9 cellular contexts compared by ENCODE assay signal in the genomic region with DNA sequence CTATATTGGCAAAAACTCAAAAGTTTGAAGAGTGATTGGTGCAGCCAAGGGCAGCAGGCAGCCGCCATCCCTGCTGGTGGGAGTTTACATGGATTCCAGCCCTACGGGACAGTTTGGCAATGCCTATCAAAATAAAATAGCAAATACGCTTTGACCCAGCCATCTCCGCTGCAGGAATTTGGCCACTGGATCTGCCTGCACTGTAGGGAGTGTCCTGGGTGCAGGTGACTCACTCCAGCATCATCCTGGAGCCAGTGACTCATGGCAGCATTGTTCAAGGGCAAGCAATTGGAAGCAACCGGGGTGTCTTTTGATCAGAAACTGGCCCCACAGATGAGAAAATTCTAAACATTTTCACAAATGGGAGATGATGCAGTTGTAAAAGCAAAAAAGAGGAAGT. TPM values are rescaled to one million over a fixed set of nuclear protein-coding genes. Genes with fewer than 3 reads are reported as not detected.
DNase-seq lines count a peak whose midpoint lies in the region; FAIRE-seq and TF ChIP-seq lines count a peak whose summit lies in the region.
"Had no signal": no experiment of that assay in that cellular context is flagged by ENCODE, and none has a peak within 500 bp of the region (broad histone marks: within the 10 kb centered on the region; RNA-seq: fewer than 3 reads in every experiment).

No MANE protein-coding gene starts in this region.

- H3K9me3 ChIP-seq in HUES64 (ENCODE audit: insufficient read depth, low read depth, low read length), result 0 out of 2 replicates have a peak, but pooled peaks cover 6% of the 10 kb centered on the region
- no peaks in the 10 kb centered on the region for H3K9me3 ChIP-seq in mammary epithelial cell (replicated peaks; ENCODE audit: insufficient read depth, low read length)
- peaks cover 6% of the 10 kb centered on the region for H3K9me3 ChIP-seq in mesodermal cell (ENCODE audit: control insufficient read depth, low read length)
- H3K9me3 ChIP-seq in OCI-LY7 (ENCODE audit: low read length), result no peaks in the 10 kb centered on the region
- H3K9me3 ChIP-seq in kidney (ENCODE audit: control insufficient read depth in 1 of 2, low read length in 2 of 2), result peaks cover 0 to 3% of the 10 kb centered on the region in 2 donors

- peak overlapping the region; percentile 65 for H3K4me2 ChIP-seq in mammary epithelial cell (ENCODE audit: insufficient read depth, low read depth, low read length)
- no peak overlapping the region for H3K4me2 ChIP-seq in OCI-LY7 (ENCODE audit: low read length)
- H3K4me2 ChIP-seq: KMS-11 had no signal

- H3K4me1 ChIP-seq in HUES64 (ENCODE audit: insufficient read depth, low read length) (peaks cover 11% of the 10 kb centered on the region), mammary epithelial cell (ENCODE audit: insufficient read depth, low read length) (peaks cover 18% of the 10 kb centered on the region), mesodermal cell (ENCODE audit: control insufficient read depth, insufficient read depth, low read length, poor library complexity, severe bottlenecking) (peaks cover 15% of the 10 kb centered on the region), OCI-LY7 (ENCODE audit: insufficient read depth, low read length, poor library complexity, severe bottlenecking) (no peaks in the 10 kb centered on the region), kidney (ENCODE audit: control insufficient read depth in 1 of 2, insufficient read depth in 1 of 2, low read depth in 1 of 2, low read length in 2 of 2) (no peaks in the 10 kb centered on the region)

- CTCF ChIA-PET in mammary epithelial cell (lab: Charles Lee; ENCODE audit: low non-redundant PET) (no interaction called here), OCI-LY7 (lab: Charles Lee; ENCODE audit: unreplicated experiment) (no interaction called here)

- POLR2A ChIA-PET in OCI-LY7 (lab: Charles Lee), result interaction anchor here (0.6 kb wide), 1 partner anchor 425 kb away, joined by 7 read pairs; no protein-coding TSS in a partner anchor

- 60% methylated on average over 5 of the region's 5 CpGs for WGBS in HUES64
- WGBS in mammary epithelial cell (ENCODE audit: low coverage, missing lambda C conversion rate), result 0% methylated on average over 5 of the region's 5 CpGs
- 35 to 68% methylated on average over 3 to 4 of the region's 5 CpGs for WGBS in mesodermal cell (ENCODE audit: insufficient coverage in 2 of 2), 2 experiments

- TF ChIP-seq POLR2A in GM12892 (IDR thresholded peaks at IDR 0.05; ENCODE audit: low read depth, low read length), result no peak

- peak; percentile 92 for DNase-seq in AG10803 (ENCODE audit: low read depth)
- peak; percentile 95 for DNase-seq in mammary epithelial cell
- no peak for DNase-seq in GM12892 (ENCODE audit: insufficient read length)
- DNase-seq in OCI-LY7 (ENCODE audit: low spot score), result no peak
- DNase-seq in kidney, result no peak
- DNase-seq in NCI-H82 (lab: John Stamatoyannopoulos, UW), result no peak

- H3K4me3 ChIP-seq in AG10803 (ENCODE audit: low read length) (peak overlapping the region; percentile 13; the same call in 1 of the 2 replicates), HUES64 (ENCODE audit: low read length) (no peak overlapping the region), mammary epithelial cell (replicated peaks in 1 of 3; ENCODE audit: insufficient read depth in 1 of 3, low read depth in 2 of 3, low read length in 3 of 3) (no peak overlapping the region), mesodermal cell (ENCODE audit: extremely low read depth, insufficient read depth, low read length, poor library complexity, severe bottlenecking) (no peak overlapping the region), OCI-LY7 (ENCODE audit: low read depth, low read length, poor library complexity, severe bottlenecking) (no peak overlapping the region), kidney (ENCODE audit: low read length in 2 of 2) (no peak overlapping the region)

- intact Hi-C loops in mammary epithelial cell (cut with micrococcal nuclease), result no loop called here
- intact Hi-C loops in OCI-LY7 (cut with micrococcal nuclease; ENCODE audit: unreplicated experiment), result no loop called here
- intact Hi-C loops in kidney (cut with DNase I), result no loop called here

- H2AFZ ChIP-seq in mammary epithelial cell (ENCODE audit: low read depth, low read length) (peak overlapping the region; percentile 53), OCI-LY7 (ENCODE audit: low read length) (no peak overlapping the region)

- H3K9ac ChIP-seq in HUES64 (ENCODE audit: low read depth, low read length) (no peak overlapping the region), mammary epithelial cell (ENCODE audit: insufficient read depth, low read length) (no peak overlapping the region), kidney (ENCODE audit: low read length in 2 of 2) (no peak overlapping the region)
- H3K9ac ChIP-seq: KMS-11 had no signal

- H3K79me2 ChIP-seq in mammary epithelial cell (ENCODE audit: insufficient read depth, low read length) (no peaks in the 10 kb centered on the region), OCI-LY7 (ENCODE audit: insufficient read depth, low read depth, low read length) (no peaks in the 10 kb centered on the region)

- H3K27ac ChIP-seq in HUES64 (ENCODE audit: low read depth, low read length) (peak overlapping the region; percentile 5; the same call in 1 of the 2 replicates), mammary epithelial cell (ENCODE audit: insufficient read depth, low read depth, low read length) (peak overlapping the region; percentile 81), mesodermal cell (ENCODE audit: low read depth, low read length, severe bottlenecking) (peak overlapping the region; percentile 5), OCI-LY7 (ENCODE audit: low read depth, low read length, poor library complexity, severe bottlenecking) (no peak overlapping the region), kidney (ENCODE audit: low read depth in 2 of 2, low read length in 2 of 2) (no peak overlapping the region)
- H3K27ac ChIP-seq: KMS-11 had no signal

- no peaks in the 10 kb centered on the region for H3K9me2 ChIP-seq in OCI-LY7 (ENCODE audit: insufficient read depth, low read length)

- TF ChIP-seq CTCF in AG10803 (conservative IDR thresholded peaks at IDR 0.05; ENCODE audit: low read length), result no peak
- TF ChIP-seq CTCF in mammary epithelial cell (conservative IDR thresholded peaks at IDR 0.05 in 1 of 2, IDR thresholded peaks at IDR 0.05 in 1 of 2; ENCODE audit: extremely low read depth in 1 of 2, insufficient read depth in 1 of 2, low read depth in 1 of 2, low read length in 2 of 2), result no peak
- no peak for TF ChIP-seq CTCF in OCI-LY7 (conservative IDR thresholded peaks at IDR 0.05; ENCODE audit: low read length)
- no peak for TF ChIP-seq CTCF in kidney (IDR thresholded peaks at IDR 0.05; ENCODE audit: borderline replicate concordance, extremely low read depth, insufficient read depth)

- H3K36me3 ChIP-seq in HUES64 (ENCODE audit: insufficient read depth, low read length), result no peaks in the 10 kb centered on the region
- H3K36me3 ChIP-seq in mammary epithelial cell (ENCODE audit: insufficient read depth, low read length), result no peaks in the 10 kb centered on the region
- H3K36me3 ChIP-seq in mesodermal cell (ENCODE audit: control insufficient read depth, insufficient read depth, low read length), result no peaks in the 10 kb centered on the region
- H3K36me3 ChIP-seq in OCI-LY7 (ENCODE audit: insufficient read depth, low read length), result no peaks in the 10 kb centered on the region
- no peaks in the 10 kb centered on the region for H3K36me3 ChIP-seq in kidney (ENCODE audit: control insufficient read depth in 1 of 2, insufficient read depth in 2 of 2, low read length in 2 of 2)

- H3K27me3 ChIP-seq in HUES64 (ENCODE audit: insufficient read depth, low read length) (no peaks in the 10 kb centered on the region), mammary epithelial cell (ENCODE audit: insufficient read depth, low read length) (no peaks in the 10 kb centered on the region)

- BruUV-seq in mammary epithelial cell (replicated peaks; lab: Mats Ljungman, UMichigan) (TSS peak; percentile 54), OCI-LY7 (replicated peaks; lab: Mats Ljungman, UMichigan) (no TSS peak)

- H4K20me1 ChIP-seq in mammary epithelial cell (ENCODE audit: insufficient read depth, low read length) (no peaks in the 10 kb centered on the region), OCI-LY7 (ENCODE audit: insufficient read depth, low read length) (no peaks in the 10 kb centered on the region)

- dilution Hi-C loops in mammary epithelial cell (cut with HindIII; ENCODE audit: low sequenced_read_pairs), result no loop called here

- in situ Hi-C loops in mammary epithelial cell (cut with MboI; ENCODE audit: low sequenced_read_pairs in 2 of 2), result no loop called here

- no peak for FAIRE-seq in GM12892 (lab: Jason Lieb, UNC)
- no peak for FAIRE-seq in kidney (lab: Jason Lieb, UNC)

RNA-seq across cellular contexts. Expression of gene NGEF, which starts 24.6 kb away (rescaled TPM):
- 1.5 TPM for polyA plus RNA-seq in HUES64 (2013, experiment 1 of 2)
- 2.7 TPM for polyA plus RNA-seq in HUES64 (2013, experiment 2 of 2)
- total RNA-seq in mammary epithelial cell (1 to 10 TPM; 1.8 to 4.6 TPM), OCI-LY7 (2022) (0.82 TPM in 1 of 2 replicates, not detected in the other), kidney (4.8 TPM)
- polyA plus RNA-seq in mammary epithelial cell (0.71 TPM), kidney (ENCODE audit: insufficient read depth, low read depth, low replicate concordance) (5.3 TPM)
- 0.16 TPM for polyA minus RNA-seq in mammary epithelial cell
- polyA plus RNA-seq in mesodermal cell (2013, experiment 1 of 2), result 2.5 TPM
- polyA plus RNA-seq in mesodermal cell (2013, experiment 2 of 2), result 0.81 TPM
- not detected for polyA plus RNA-seq in GM12892 (2012; ENCODE audit: missing spikeins)
- not detected in 2 replicates for total RNA-seq in OCI-LY7 (2014; rRNA removed; shearing (Covaris generic))

RNA-seq across cellular contexts. Expression of gene NEU2, which starts 44.0 kb away (rescaled TPM):
- polyA plus RNA-seq in HUES64 (2013, experiment 1 of 2), result not detected
- not detected for polyA plus RNA-seq in HUES64 (2013, experiment 2 of 2)
- total RNA-seq in mammary epithelial cell, result not detected
- not detected for polyA plus RNA-seq in mammary epithelial cell
- not detected for polyA minus RNA-seq in mammary epithelial cell
- not detected for polyA plus RNA-seq in mesodermal cell (2013, experiment 1 of 2)
- polyA plus RNA-seq in mesodermal cell (2013, experiment 2 of 2), result not detected
- polyA plus RNA-seq in GM12892 (2012; ENCODE audit: missing spikeins), result not detected
- not detected in 2 replicates for total RNA-seq in OCI-LY7 (2014; rRNA removed; shearing (Covaris generic))
- total RNA-seq in OCI-LY7 (2022), result not detected in 2 replicates
- total RNA-seq in kidney, result not detected
- not detected for polyA plus RNA-seq in kidney (ENCODE audit: insufficient read depth, low read depth, low replicate concordance)

Comparison
In these comparisons a context has a peak if more than half of its experiments do, and no peak if none do; other contexts are left out.
1. DNase-seq: peak in AG10803 (single experiment) and mammary epithelial cell (single experiment); none in GM12892 (single experiment), OCI-LY7 (single experiment), kidney (single experiment) and NCI-H82 (single experiment).
2. H3K27ac ChIP-seq: peak in HUES64 (single experiment), mammary epithelial cell (single experiment) and mesodermal cell (single experiment); none in OCI-LY7 (single experiment) and kidney (0 of 2).